Comparison of ENCODE assay signal across 12 cellular contexts in the genomic region with DNA sequence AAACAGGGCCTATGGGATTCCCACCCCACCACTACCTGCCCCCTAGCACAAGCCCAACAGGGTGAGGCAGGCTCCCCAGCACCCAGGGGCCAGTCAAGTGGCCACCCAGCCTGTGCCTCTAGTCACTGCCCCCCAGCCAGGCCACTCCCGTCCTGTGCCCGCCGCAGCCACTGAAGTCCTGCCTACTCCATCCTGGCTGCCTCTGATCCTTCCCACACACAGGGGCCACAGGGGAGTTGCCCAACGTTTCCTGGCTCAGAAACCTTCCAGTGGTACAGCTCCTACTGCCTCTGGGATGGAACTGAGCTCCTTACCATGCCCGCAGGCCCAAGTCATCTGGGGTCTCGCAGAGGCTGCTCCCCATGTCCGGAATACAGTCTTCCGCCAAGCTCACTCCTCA.
A peak's percentile ranks its signal among the peaks of the same experiment; 100 is the strongest.
DNase-seq lines count a peak whose midpoint lies in the region; ATAC-seq and TF ChIP-seq lines count a peak whose summit lies in the region.
"Had no signal": no experiment of that assay in that cellular context is flagged by ENCODE, and none has a peak within 500 bp of the region (broad histone marks: within the 10 kb centered on the region; RNA-seq: fewer than 3 reads in every experiment).

No MANE protein-coding gene starts in this region.

- no peak overlapping the region for H3K4me3 ChIP-seq in fibroblast of pulmonary artery (replicated peaks; ENCODE audit: low read depth, low read length)
- H3K4me3 ChIP-seq: MG63, right lobe of liver had no signal

- ATAC-seq in HG03039 (IDR thresholded peaks at IDR 0.05; ENCODE audit: unreplicated experiment), result no peak
- ATAC-seq: right lobe of liver had no signal

- TF ChIP-seq CTCF in fibroblast of pulmonary artery (IDR thresholded peaks at IDR 0.05; ENCODE audit: low read length, missing control alignments), result no peak

- DNase-seq in A172 (ENCODE audit: low spot score), result peak; percentile 73
- DNase-seq in T1000 (lab: John Stamatoyannopoulos, UW), result peak; percentile 13
- DNase-seq in fibroblast of pulmonary artery (ENCODE audit: low read depth), result peak; percentile 73
- peak; percentile 93 for DNase-seq in posterior vena cava (ENCODE audit: low spot score)
- no peak for DNase-seq in hepatic stellate cell (ENCODE audit: low spot score)
- no peak for DNase-seq in stimulated activated naive CD4-positive, alpha-beta T cell treated with Interleukin-2 at 50 U/mL for 16 hours (lab: John Stamatoyannopoulos, UW)
- no peak for DNase-seq in retina
- DNase-seq: GF-D8, MG63, NCI-H510A, right lobe of liver had no signal

- intact Hi-C loops in posterior vena cava (cut with DNase I), result no loop called here

Comparison
In these comparisons a context has a peak if more than half of its experiments do, and no peak if none do; other contexts are left out.
1. DNase-seq: peak in A172 (single experiment), T1000 (single experiment), fibroblast of pulmonary artery (single experiment) and posterior vena cava (single experiment); none in hepatic stellate cell (single experiment), stimulated activated naive CD4-positive, alpha-beta T cell treated with Interleukin-2 at 50 U/mL for 16 hours (single experiment) and retina (single experiment).